9 cellular contexts compared by ENCODE assay signal in genomic region chr18:46281185-46282176, GRCh38.
A peak's percentile ranks its signal among the peaks of the same experiment; 100 is the strongest.
DNase-seq lines count a peak whose midpoint lies in the region; ATAC-seq and TF ChIP-seq lines count a peak whose summit lies in the region.
"Had no signal": no experiment of that assay in that cellular context is flagged by ENCODE, and none has a peak within 500 bp of the region (broad histone marks: within the 10 kb centered on the region; RNA-seq: fewer than 3 reads in every experiment).

No MANE protein-coding gene starts in this region.

- TF ChIP-seq POLR2A in IMR-90 (IDR thresholded peaks at IDR 0.05; ENCODE audit: low read depth, low read length) = no peak

- H3K27me3 ChIP-seq in IMR-90 (ENCODE audit: control insufficient read depth, insufficient read depth, low read length) = no peaks in the 10 kb centered on the region
- H3K27me3 ChIP-seq in Panc1 (ENCODE audit: control insufficient read depth, insufficient read depth, low read length) = no peaks in the 10 kb centered on the region
- no peaks in the 10 kb centered on the region for H3K27me3 ChIP-seq in neuronal stem cell (ENCODE audit: control insufficient read depth in 3 of 3, insufficient read depth in 3 of 3, low read depth in 1 of 3, low read length in 3 of 3)
- H3K27me3 ChIP-seq in thoracic aorta (replicated peaks; ENCODE audit: insufficient read depth) = no peaks in the 10 kb centered on the region

- H3K4me1 Mint-ChIP-seq in activated T-cell treated with anti-CD3 and anti-CD28 coated beads, Interleukin-2, amount 50 U/mL, for 72 hours (ENCODE audit: low read depth) = peaks cover 14% of the 10 kb centered on the region

- no peak overlapping the region for H4K5ac ChIP-seq in IMR-90 (ENCODE audit: low read depth, low read length)

- TF ChIP-seq CTCF in IMR-90 (conservative IDR thresholded peaks at IDR 0.05; ENCODE audit: low read depth, low read length) (peak; percentile 83), Panc1 (IDR thresholded peaks at IDR 0.05) (peak; percentile 84), thoracic aorta (IDR thresholded peaks at IDR 0.05) (peak; percentile 90)

- H2BK120ac ChIP-seq in IMR-90 (ENCODE audit: low read depth, low read length) (no peak overlapping the region), neuronal stem cell (ENCODE audit: low read depth, low read length) (no peak overlapping the region)

- peaks cover 26% of the 10 kb centered on the region for H3K9me1 ChIP-seq in IMR-90 (ENCODE audit: insufficient read depth, low read length)

- H3K79me1 ChIP-seq in IMR-90 (ENCODE audit: low read depth in 1 of 2, low read length in 2 of 2) = no peaks in the 10 kb centered on the region
- no peaks in the 10 kb centered on the region for H3K79me1 ChIP-seq in neuronal stem cell (ENCODE audit: low read depth, low read length)

- H2AK9ac ChIP-seq in IMR-90 (replicated peaks; ENCODE audit: low read depth, low read length, poor library complexity) = no peak overlapping the region

- H3K36me3 Mint-ChIP-seq in activated T-cell treated with anti-CD3 and anti-CD28 coated beads, Interleukin-2, amount 50 U/mL, for 72 hours (ENCODE audit: insufficient read depth in 2 of 2) = no peaks in the 10 kb centered on the region

- H3K4ac ChIP-seq in IMR-90 (ENCODE audit: low read depth, low read length) = no peak overlapping the region
- H3K4ac ChIP-seq in neuronal stem cell (ENCODE audit: low read length) = no peak overlapping the region

- no peak overlapping the region for H3K27ac ChIP-seq in IMR-90 (ENCODE audit: insufficient read depth, low read length)
- H3K27ac ChIP-seq in Panc1 (ENCODE audit: low read length) = no peak overlapping the region
- H3K27ac ChIP-seq in neuronal stem cell (replicated peaks; ENCODE audit: low read length) = no peak overlapping the region
- no peak overlapping the region for H3K27ac ChIP-seq in thoracic aorta

- H3K23ac ChIP-seq in IMR-90 (ENCODE audit: low read depth, low read length) (no peak overlapping the region), neuronal stem cell (ENCODE audit: low read depth, low read length, poor library complexity) (no peak overlapping the region)

- intact Hi-C loops in IMR-90 (cut with micrococcal nuclease) = loop anchor here (1.0 to 2.0 kb wide), 4 partner anchors 108 to 377 kb away; no protein-coding TSS in a partner anchor
- intact Hi-C loops in Panc1 (cut with micrococcal nuclease; ENCODE audit: unreplicated experiment) = loop anchor here (2.0 to 10.0 kb wide), 3 partner anchors 203 to 377 kb away; no protein-coding TSS in a partner anchor

- H3K14ac ChIP-seq in IMR-90 (replicated peaks; ENCODE audit: low read depth, low read length) (no peak overlapping the region), neuronal stem cell (ENCODE audit: low read length) (no peak overlapping the region)

- ATAC-seq in GM21423 (IDR thresholded peaks at IDR 0.05; ENCODE audit: unreplicated experiment) = peak; percentile 76
- ATAC-seq in IMR-90 (ENCODE audit: low read depth) = peak; percentile 94
- ATAC-seq in Panc1 = peak; percentile 93
- ATAC-seq in activated T-cell treated with anti-CD3 and anti-CD28 coated beads, Interleukin-2, amount 50 U/mL, for 72 hours (replicated peaks in 1 of 2) = peak; percentile 79 to 80
- ATAC-seq in thoracic aorta (ENCODE audit: insufficient number of reproducible peaks, low FRiP score, low read depth) = peak; percentile 47

- H4K8ac ChIP-seq in IMR-90 (ENCODE audit: low read depth in 2 of 2, low read length in 2 of 2) (no peak overlapping the region), neuronal stem cell (ENCODE audit: low read depth, low read length) (no peak overlapping the region)

- H3K4me3 Mint-ChIP-seq in activated T-cell treated with anti-CD3 and anti-CD28 coated beads, Interleukin-2, amount 50 U/mL, for 72 hours = no peak overlapping the region
- H3K4me3 Mint-ChIP-seq: dendritic cell treated with granulocyte-macrophage colony-stimulating factor and Interleukin-4, amounts not matched to agents 40 ng/mL and 50 ng/mL, for 4 days had no signal

- H3K4me1 ChIP-seq in IMR-90 (ENCODE audit: control insufficient read depth, insufficient read depth, low read length) (peaks cover 14% of the 10 kb centered on the region), Panc1 (ENCODE audit: control insufficient read depth, insufficient read depth, low read length) (no peaks in the 10 kb centered on the region), neuronal stem cell (ENCODE audit: control insufficient read depth in 2 of 2, insufficient read depth in 1 of 2, low read depth in 1 of 2, low read length in 2 of 2) (peaks cover 16 to 28% of the 10 kb centered on the region in 2 donors), thoracic aorta (ENCODE audit: control insufficient read depth in 1 of 2, low read depth in 2 of 2) (no peaks in the 10 kb centered on the region)

- H2BK20ac ChIP-seq in IMR-90 (ENCODE audit: low read depth, low read length) = no peak overlapping the region

- H3K9me3 ChIP-seq in IMR-90 (ENCODE audit: control insufficient read depth, insufficient read depth, low read length) (no peaks in the 10 kb centered on the region), Panc1 (ENCODE audit: control insufficient read depth, insufficient read depth, low read depth, low read length) (no peaks in the 10 kb centered on the region), neuronal stem cell (replicated peaks in 1 of 2; ENCODE audit: control insufficient read depth in 2 of 2, insufficient read depth in 1 of 2, low read depth in 1 of 2, low read length in 2 of 2) (no peaks in the 10 kb centered on the region), thoracic aorta (no peaks in the 10 kb centered on the region)

- dilution Hi-C loops in IMR-90 (cut with HindIII; ENCODE audit: low sequenced_read_pairs, unreplicated experiment) = no loop called here

- H2AK5ac ChIP-seq in IMR-90 (ENCODE audit: low read depth, low read length) = no peak overlapping the region
- H2AK5ac ChIP-seq in neuronal stem cell (ENCODE audit: low read depth, low read length) = no peak overlapping the region

- no TSS peak for BruUV-seq in IMR-90 (replicated peaks; lab: Mats Ljungman, UMichigan)
- no TSS peak for BruUV-seq in Panc1 (replicated peaks; lab: Mats Ljungman, UMichigan)

- no peak overlapping the region for H3K9ac ChIP-seq in IMR-90 (ENCODE audit: low read depth, low read length)
- H3K9ac ChIP-seq in neuronal stem cell (ENCODE audit: low read depth, low read length, poor library complexity) = no peak overlapping the region

- no peaks in the 10 kb centered on the region for H4K20me1 ChIP-seq in IMR-90 (ENCODE audit: insufficient read depth, low read length)

- H3K27me3 Mint-ChIP-seq in activated T-cell treated with anti-CD3 and anti-CD28 coated beads, Interleukin-2, amount 50 U/mL, for 72 hours (ENCODE audit: low read depth) = no peaks in the 10 kb centered on the region
- H3K27me3 Mint-ChIP-seq: dendritic cell treated with granulocyte-macrophage colony-stimulating factor and Interleukin-4, amounts not matched to agents 40 ng/mL and 50 ng/mL, for 4 days had no signal

- no peak overlapping the region for H3K27ac Mint-ChIP-seq in activated T-cell treated with anti-CD3 and anti-CD28 coated beads, Interleukin-2, amount 50 U/mL, for 72 hours
- H3K27ac Mint-ChIP-seq: dendritic cell treated with granulocyte-macrophage colony-stimulating factor and Interleukin-4, amounts not matched to agents 40 ng/mL and 50 ng/mL, for 4 days had no signal

- H2BK15ac ChIP-seq in IMR-90 (ENCODE audit: low read depth, low read length) = no peak overlapping the region
- H2BK15ac ChIP-seq in neuronal stem cell (ENCODE audit: low read length) = no peak overlapping the region

- 82% methylated on average over 2 of the region's 15 CpGs; no CpG with 5 or more reads in 1 of the 2 experiments for WGBS in IMR-90 (ENCODE audit: extremely low coverage in 2 of 2, insufficient read length in 1 of 2), 2 experiments
- no CpG with 5 or more reads among the region's 15 CpGs for WGBS in neuronal stem cell (ENCODE audit: extremely low coverage in 2 of 2, insufficient read length in 2 of 2, insufficient replicate concordance in 1 of 2), 2 donors

- in situ Hi-C loops in IMR-90 (cut with MboI; ENCODE audit: low sequenced_read_pairs) = loop anchor here (10.0 kb wide), 1 partner anchor 203 kb away; no protein-coding TSS in a partner anchor
- in situ Hi-C loops in Panc1 (cut with HindIII; ENCODE audit: low pct_unique_long_range_greater_than_20kb, low sequenced_read_pairs) = no loop called here

- H3K4me3 ChIP-seq in IMR-90 (ENCODE audit: insufficient read depth, low read depth, low read length) = no peak overlapping the region
- no peak overlapping the region for H3K4me3 ChIP-seq in Panc1 (ENCODE audit: low read depth in 2 of 2, low read length in 2 of 2)
- H3K4me3 ChIP-seq in neuronal stem cell (ENCODE audit: low read length in 2 of 2) = no peak overlapping the region
- H3K4me3 ChIP-seq in thoracic aorta = no peak overlapping the region

- peak; percentile 91 for TF ChIP-seq RAD21 in IMR-90 (IDR thresholded peaks at IDR 0.05; ENCODE audit: low read length)

- POLR2A ChIA-PET in IMR-90 (lab: Charles Lee; ENCODE audit: unreplicated experiment) (no interaction called here), Panc1 (lab: Charles Lee) (no interaction called here)

- H3K56ac ChIP-seq in IMR-90 (ENCODE audit: extremely low read depth, insufficient read depth, low read length) = no peak overlapping the region

- H2BK12ac ChIP-seq in neuronal stem cell (ENCODE audit: low read length) = no peak overlapping the region

- DNase-seq in DMS 273 (lab: John Stamatoyannopoulos, UW; ENCODE audit: unreplicated experiment) (peak; percentile 87), IMR-90 (peak; percentile 79), Panc1 (ENCODE audit: low read depth, low spot score) (peak; percentile 55), fibroblast of peridontal ligament (ENCODE audit: extremely low read depth) (peak; percentile 79), neuronal stem cell (ENCODE audit: low spot score) (peak; percentile 62), thoracic aorta (ENCODE audit: low spot score) (no peak)
- DNase-seq in activated T-cell treated with anti-CD3 and anti-CD28 coated beads, Interleukin-2, amount 50 U/mL, for 72 hours = peak; percentile 60 to 66

- H2BK5ac ChIP-seq in IMR-90 (ENCODE audit: low read depth, low read length, poor library complexity, severe bottlenecking) = no peak overlapping the region
- H2BK5ac ChIP-seq in neuronal stem cell (ENCODE audit: low read length) = no peak overlapping the region

- H3K4me2 ChIP-seq in IMR-90 (ENCODE audit: low read depth, low read length) (no peak overlapping the region), neuronal stem cell (ENCODE audit: insufficient read depth, low read length, poor library complexity, severe bottlenecking) (no peak overlapping the region)

- H3K36me3 ChIP-seq in IMR-90 (ENCODE audit: control insufficient read depth, insufficient read depth, low read length) (no peaks in the 10 kb centered on the region), Panc1 (ENCODE audit: control insufficient read depth, insufficient read depth, low read length) (no peaks in the 10 kb centered on the region), neuronal stem cell (replicated peaks in 1 of 2; ENCODE audit: control insufficient read depth in 2 of 2, insufficient read depth in 2 of 2, low read length in 2 of 2) (no peaks in the 10 kb centered on the region), thoracic aorta (no peaks in the 10 kb centered on the region)

- H3K18ac ChIP-seq in IMR-90 (ENCODE audit: low read depth, low read length) = no peak overlapping the region
- H3K18ac ChIP-seq in neuronal stem cell (ENCODE audit: low read length) = no peak overlapping the region

- H4K91ac ChIP-seq in IMR-90 (ENCODE audit: insufficient read depth, low read depth, low read length) (no peak overlapping the region), neuronal stem cell (ENCODE audit: low read depth, low read length, poor library complexity) (no peak overlapping the region)

- CTCF ChIA-PET in IMR-90 (lab: Yijun Ruan, JAX) = interaction anchor here (0.5 to 2.9 kb wide), 14 partner anchors 19 to 376 kb away, joined by 3 to 13 read pairs (median 4); a partner anchor contains a TSS
- CTCF ChIA-PET in Panc1 (lab: Charles Lee) = interaction anchor here (0.6 to 2.3 kb wide), 9 partner anchors 11 to 377 kb away, joined by 3 to 14 read pairs (median 4); no protein-coding TSS in a partner anchor

- no peak overlapping the region for H2AFZ ChIP-seq in IMR-90 (replicated peaks; ENCODE audit: low read length, poor library complexity)
- H2AFZ ChIP-seq in neuronal stem cell (ENCODE audit: low read length) = no peak overlapping the region

- no peaks in the 10 kb centered on the region for H3K9me3 Mint-ChIP-seq in activated T-cell treated with anti-CD3 and anti-CD28 coated beads, Interleukin-2, amount 50 U/mL, for 72 hours
- H3K9me3 Mint-ChIP-seq: dendritic cell treated with granulocyte-macrophage colony-stimulating factor and Interleukin-4, amounts not matched to agents 40 ng/mL and 50 ng/mL, for 4 days had no signal
